8 cellular contexts compared by ENCODE assay signal in genomic region chr1:12518956-12519707, GRCh38.
A peak's percentile ranks its signal among the peaks of the same experiment; 100 is the strongest.
DNase-seq lines count a peak whose midpoint lies in the region; ATAC-seq and TF ChIP-seq lines count a peak whose summit lies in the region.

No MANE protein-coding gene starts in this region.

- no peaks in the 10 kb centered on the region for H3K36me3 ChIP-seq in BJ (ENCODE audit: control insufficient read depth, insufficient read depth, low read length)

- ATAC-seq in GM21381 (IDR thresholded peaks at IDR 0.05; ENCODE audit: unreplicated experiment) (no peak), GM19463 (IDR thresholded peaks at IDR 0.05; ENCODE audit: unreplicated experiment) (no peak)

- intact Hi-C loops in head of caudate nucleus (cut with DNase I), result loop anchor here (10.0 kb wide), 1 partner anchor 96 kb away; the partner anchor contains the start of gene DHRS3

- CTCF ChIA-PET in BJ (lab: Yijun Ruan, JAX), result interaction anchor here (0.9 to 1.6 kb wide), 3 partner anchors 9 to 101 kb away, joined by 3 to 5 read pairs (median 4); no protein-coding TSS in a partner anchor

- no peak overlapping the region for H3K4me3 ChIP-seq in BJ (ENCODE audit: low read depth, low read length)
- no peak overlapping the region for H3K4me3 ChIP-seq in skeletal muscle cell (ENCODE audit: low read depth, low read length)

- DNase-seq in BJ (ENCODE audit: low read depth) (peak; percentile 72), head of caudate nucleus (peak in 25 of 42 donors; percentile 27 to 70 (median 50)), skeletal muscle cell (ENCODE audit: low read depth) (peak; percentile 51), SK-N-DZ (ENCODE audit: low spot score) (no peak), NCI-H187 (lab: John Stamatoyannopoulos, UW) (no peak)
- DNase-seq in activated CD8-positive, alpha-beta memory T cell treated with anti-CD3 and anti-CD28 coated beads for 48 hours (ENCODE audit: low read depth in 2 of 3, low spot score in 2 of 3), result peak in 2 of 3 experiments; percentile 42 to 57

- POLR2A ChIA-PET in BJ (lab: Charles Lee), result interaction anchor here (0.6 kb wide), 1 partner anchor 183 kb away, joined by 3 read pairs; no protein-coding TSS in a partner anchor

- no peak for TF ChIP-seq CTCF in BJ (IDR thresholded peaks at IDR 0.05; ENCODE audit: insufficient read depth, low read depth, low read length)

- no peaks in the 10 kb centered on the region for H3K27me3 ChIP-seq in BJ (ENCODE audit: control insufficient read depth, insufficient read depth, low read length)

Comparison
In these comparisons a context has a peak if more than half of its experiments do, and no peak if none do; other contexts are left out.
1. DNase-seq: peak in BJ (single experiment), activated CD8-positive, alpha-beta memory T cell treated with anti-CD3 and anti-CD28 coated beads for 48 hours (2 of 3), head of caudate nucleus (25 of 42) and skeletal muscle cell (single experiment); none in SK-N-DZ (single experiment) and NCI-H187 (0 of 2).